ENCODE assay signal across 8 cellular contexts in genomic region chr18:812123-812672, GRCh38. TPM values are rescaled to one million over a fixed set of nuclear protein-coding genes. Genes with fewer than 3 reads are reported as not detected.
A peak's percentile ranks its signal among the peaks of the same experiment; 100 is the strongest.
DNase-seq lines count a peak whose midpoint lies in the region; ATAC-seq and TF ChIP-seq lines count a peak whose summit lies in the region.

Gene YES1, minus strand, starts transcription at chr18:812242. Its CDS starts 55,415 bp downstream, at chr18:756827.

- peak within 1 kb of the TSS; percentile 77 for H3K4me3 ChIP-seq in mucosa of descending colon

- in situ Hi-C loops in endometrial microvascular endothelial cells (cut with HindIII; ENCODE audit: inconsistent ontology term, low pct_unique_long_range_greater_than_20kb, low sequenced_read_pairs): no loop called here

- ATAC-seq in GM18520 (IDR thresholded peaks at IDR 0.05; ENCODE audit: unreplicated experiment): peak; percentile 30
- ATAC-seq in HG03064 (IDR thresholded peaks at IDR 0.05; ENCODE audit: low read depth, unreplicated experiment): peak; percentile 54
- ATAC-seq in mucosa of descending colon: peak; percentile 92

- no peaks in the 10 kb centered on the region for H3K36me3 ChIP-seq in mucosa of descending colon (ENCODE audit: low read depth)

- intact Hi-C loops in mucosa of descending colon (cut with DNase I, micrococcal nuclease): no loop called here

- TF ChIP-seq CTCF in mucosa of descending colon (IDR thresholded peaks at IDR 0.05): no peak

- peaks cover 13% of the 10 kb centered on the region for H3K4me1 ChIP-seq in mucosa of descending colon (ENCODE audit: low read depth)

- DNase-seq in AG08396 (ENCODE audit: low spot score) (peak; percentile 93), NCI-H748 treated with DMSO at 0.1 percent for 48 hours (lab: John Stamatoyannopoulos, UW) (peak; percentile 59), mucosa of descending colon (peak; percentile 81 to 91 (median 91))
- peak; percentile 41 for DNase-seq in activated CD8-positive, alpha-beta memory T cell treated with anti-CD3 and anti-CD28 coated beads, Interleukin-2, amount 50 U/mL, for 24 hours (ENCODE audit: extremely low read depth)
- DNase-seq in stimulated activated CD8-positive, alpha-beta memory T cell treated with anti-CD3 and anti-CD28 coated beads, Interleukin-4, amount 100 ng/mL, for 1 hour (ENCODE audit: low read depth in 2 of 2, low spot score in 1 of 2): peak; percentile 50 to 66

- H3K9me3 ChIP-seq in mucosa of descending colon: no peaks in the 10 kb centered on the region

RNA-seq across cellular contexts. Expression of gene YES1, which starts in this region (rescaled TPM):
- total RNA-seq in endometrial microvascular endothelial cells (ENCODE audit: inconsistent ontology term) (153 TPM), mucosa of descending colon (10 to 100 TPM; 48.2 to 63.2 (median 52.2) TPM)

Comparison
In these comparisons a context has a peak if more than half of its experiments do, and no peak if none do; other contexts are left out.
1. Peak in every context shown above with its lines: DNase-seq, ATAC-seq and H3K4me3 ChIP-seq.
2. DNase-seq: peak in every context shown above with its lines; median percentile 93 in AG08396; 91 in mucosa of descending colon; 59 in NCI-H748 treated with DMSO at 0.1 percent for 48 hours; 58 in stimulated activated CD8-positive, alpha-beta memory T cell treated with anti-CD3 and anti-CD28 coated beads, Interleukin-4, amount 100 ng/mL, for 1 hour; 41 in activated CD8-positive, alpha-beta memory T cell treated with anti-CD3 and anti-CD28 coated beads, Interleukin-2, amount 50 U/mL, for 24 hours.
3. ATAC-seq: peak in every context shown above with its lines; median percentile 92 in mucosa of descending colon; 54 in HG03064; 30 in GM18520.